In genomic region chr1:58454807-58455206, GRCh38 we compare ENCODE assay signal across 23 cellular contexts.
DNase-seq lines count a peak whose midpoint lies in the region; ATAC-seq, FAIRE-seq and TF ChIP-seq lines count a peak whose summit lies in the region.
"Had no signal": no experiment of that assay in that cellular context is flagged by ENCODE, and none has a peak within 500 bp of the region (broad histone marks: within the 10 kb centered on the region; RNA-seq: fewer than 3 reads in every experiment).

No MANE protein-coding gene starts in this region.

- no peak for TF ChIP-seq POLR2A in H1 (IDR thresholded peaks at IDR 0.05; ENCODE audit: control extremely low read depth in 1 of 2, low read depth in 2 of 2, low read length in 2 of 2)
- no peak for TF ChIP-seq POLR2A in body of pancreas (IDR thresholded peaks at IDR 0.05)

- H3K9me2 ChIP-seq in GM23338 (ENCODE audit: insufficient read depth) = no peaks in the 10 kb centered on the region

- FAIRE-seq in H1 (lab: Jason Lieb, UNC) = no peak
- FAIRE-seq: A549, D721Med, G401.6, GM12891, GM19239 had no signal

- no peak overlapping the region for H4K5ac ChIP-seq in H1 (ENCODE audit: insufficient read length, low read depth, low read length)

- H4K8ac ChIP-seq in H1 (ENCODE audit: extremely low read depth, insufficient read depth, low read length) = no peak overlapping the region
- H4K8ac ChIP-seq in neuronal stem cell (ENCODE audit: low read depth, low read length) = no peak overlapping the region

- CTCF ChIA-PET in H1 (lab: Charles Lee; ENCODE audit: partially characterized antibody) = interaction anchor here (1.0 to 1.3 kb wide), 4 partner anchors 9 to 17 kb away, joined by 3 read pairs; no protein-coding TSS in a partner anchor

- H2AFZ ChIP-seq in GM23338 (peak overlapping the region; percentile 90), H1 (ENCODE audit: low read length) (no peak overlapping the region), neuronal stem cell (ENCODE audit: low read length) (no peak overlapping the region)

- H3K9me3 Mint-ChIP-seq in GM23338 (no peaks in the 10 kb centered on the region), neural crest cell (no peaks in the 10 kb centered on the region)
- H3K9me3 Mint-ChIP-seq in T-helper 2 cell treated with Interferon-gamma antibody and Interleukin-4, amounts not matched to agents 5 μg/mL and 100 μg/mL, for 36 hours = no peaks in the 10 kb centered on the region
- H3K9me3 Mint-ChIP-seq: CD4-positive, alpha-beta T cell had no signal

- H3K27me3 ChIP-seq in GM23338 (ENCODE audit: insufficient read depth) = no peaks in the 10 kb centered on the region
- H3K27me3 ChIP-seq in H1 (replicated peaks in 1 of 4; ENCODE audit: control insufficient read depth in 3 of 4, extremely low read depth in 1 of 4, insufficient read depth in 3 of 4, low read length in 3 of 4) = no peaks in the 10 kb centered on the region
- peaks cover 0 to 11% (median 0%) of the 10 kb centered on the region in 3 experiments for H3K27me3 ChIP-seq in neuronal stem cell (ENCODE audit: control insufficient read depth in 3 of 3, insufficient read depth in 3 of 3, low read depth in 1 of 3, low read length in 3 of 3)
- H3K27me3 ChIP-seq in body of pancreas = no peaks in the 10 kb centered on the region
- H3K27me3 ChIP-seq: BLaER1 treated with 17β-estradiol and CSF1 and Interleukin-3, amounts not matched to agents 10 nM and 100 nM had no signal

- H2AK5ac ChIP-seq in H1 (ENCODE audit: low read depth, low read length) = no peak overlapping the region
- H2AK5ac ChIP-seq in neuronal stem cell (ENCODE audit: low read depth, low read length) = no peak overlapping the region

- H3K79me2 ChIP-seq in GM23338 (replicated peaks; ENCODE audit: insufficient read depth) (no peaks in the 10 kb centered on the region), H1 (ENCODE audit: control insufficient read depth in 1 of 2, insufficient read depth in 2 of 2, low read length in 2 of 2) (no peaks in the 10 kb centered on the region)

- H3K4ac ChIP-seq in H1 (replicated peaks; ENCODE audit: insufficient read length, low read depth, low read length) (no peak overlapping the region), neuronal stem cell (ENCODE audit: low read length) (no peak overlapping the region)

- no peak overlapping the region for H3K14ac ChIP-seq in H1 (ENCODE audit: insufficient read length)
- no peak overlapping the region for H3K14ac ChIP-seq in neuronal stem cell (ENCODE audit: low read length)

- 85% methylated on average over 6 of the region's 6 CpGs; no CpG with 5 or more reads in 1 of the 2 experiments for WGBS in H1 (ENCODE audit: extremely low coverage in 1 of 2, insufficient coverage in 1 of 2, insufficient read length in 1 of 2, insufficient replicate concordance in 2 of 2, low coverage in 1 of 2, low lambda C conversion rate in 2 of 2, missing lambda C conversion rate in 1 of 2), 2 experiments
- WGBS in neuronal stem cell (ENCODE audit: extremely low coverage in 2 of 2, insufficient read length in 2 of 2, insufficient replicate concordance in 1 of 2), 2 donors = no CpG with 5 or more reads among the region's 6 CpGs
- 85 to 88% methylated on average over 6 of the region's 6 CpGs for WGBS in body of pancreas, 2 donors

- intact Hi-C loops in body of pancreas (cut with DNase I) = no loop called here

- H4K20me1 ChIP-seq in GM23338 (replicated peaks; ENCODE audit: insufficient read depth) (no peaks in the 10 kb centered on the region), H1 (replicated peaks in 1 of 2; ENCODE audit: control insufficient read depth in 1 of 2, insufficient read depth in 2 of 2, low read length in 2 of 2) (no peaks in the 10 kb centered on the region)
- H4K20me1 ChIP-seq: BLaER1 treated with 17β-estradiol and CSF1 and Interleukin-3, amounts not matched to agents 10 nM and 100 nM had no signal

- no peak overlapping the region for H3K27ac Mint-ChIP-seq in GM23338
- peak overlapping the region; percentile 19 for H3K27ac Mint-ChIP-seq in neural crest cell (ENCODE audit: unreplicated experiment)
- no peak overlapping the region for H3K27ac Mint-ChIP-seq in T-helper 2 cell treated with Interferon-gamma antibody and Interleukin-4, amounts not matched to agents 5 μg/mL and 100 μg/mL, for 36 hours
- H3K27ac Mint-ChIP-seq: B cell; CD4-positive, alpha-beta T cell; CD8-positive, alpha-beta T cell had no signal

- no peaks in the 10 kb centered on the region for H3K36me3 ChIP-seq in GM23338 (ENCODE audit: insufficient read depth)
- no peaks in the 10 kb centered on the region for H3K36me3 ChIP-seq in H1 (ENCODE audit: control insufficient read depth in 2 of 4, insufficient read depth in 4 of 4, low read length in 3 of 4)
- H3K36me3 ChIP-seq in neuronal stem cell (replicated peaks in 1 of 2; ENCODE audit: control insufficient read depth in 2 of 2, insufficient read depth in 2 of 2, low read length in 2 of 2) = no peaks in the 10 kb centered on the region
- no peaks in the 10 kb centered on the region for H3K36me3 ChIP-seq in body of pancreas (replicated peaks in 1 of 2; ENCODE audit: insufficient read depth in 1 of 2, low read depth in 2 of 2)
- H3K36me3 ChIP-seq: BLaER1 treated with 17β-estradiol and CSF1 and Interleukin-3, amounts not matched to agents 10 nM and 100 nM had no signal

- ATAC-seq in GM23338 = no peak
- ATAC-seq in body of pancreas = no peak
- ATAC-seq: A549; CD8-positive, alpha-beta T cell had no signal

- no peaks in the 10 kb centered on the region for H3F3A ChIP-seq in GM23338 (replicated peaks; ENCODE audit: low read depth)

- H3K18ac ChIP-seq in H1 (ENCODE audit: extremely low read depth, low read length) = peak overlapping the region; percentile 19; the same call in 1 of the 2 replicates
- peak overlapping the region; percentile 61 for H3K18ac ChIP-seq in neuronal stem cell (ENCODE audit: low read length)

- no peak for TF ChIP-seq EP300 in H1 (IDR thresholded peaks at IDR 0.05; ENCODE audit: borderline replicate concordance in 1 of 2, low read depth in 2 of 2, low read length in 2 of 2)

- H3K27me3 Mint-ChIP-seq in GM23338 (ENCODE audit: insufficient read depth, low read depth, poor library complexity) = peaks cover 12% of the 10 kb centered on the region
- no peaks in the 10 kb centered on the region for H3K27me3 Mint-ChIP-seq in neural crest cell (ENCODE audit: low read depth)
- no peaks in the 10 kb centered on the region for H3K27me3 Mint-ChIP-seq in T-helper 2 cell treated with Interferon-gamma antibody and Interleukin-4, amounts not matched to agents 5 μg/mL and 100 μg/mL, for 36 hours (ENCODE audit: low read depth)
- H3K27me3 Mint-ChIP-seq: B cell; CD4-positive, alpha-beta T cell had no signal

- no peak for TF ChIP-seq RAD21 in H1 (IDR thresholded peaks at IDR 0.05 in 1 of 2, conservative IDR thresholded peaks at IDR 0.05 in 1 of 2; ENCODE audit: low read depth in 2 of 2, low read length in 2 of 2)

- no peak overlapping the region for H3K56ac ChIP-seq in H1 (replicated peaks; ENCODE audit: insufficient read length, low read depth, low read length)

- TF ChIP-seq CTCF in GM23338 (conservative IDR thresholded peaks at IDR 0.05; ENCODE audit: low read depth in 2 of 2) (no peak), H1 (IDR thresholded peaks at IDR 0.05; ENCODE audit: control extremely low read depth in 1 of 3, insufficient read depth in 1 of 3, low read depth in 1 of 3, low read length in 3 of 3) (no peak), neural crest cell (conservative IDR thresholded peaks at IDR 0.05) (no peak), body of pancreas (IDR thresholded peaks at IDR 0.05) (no peak)

- no peak overlapping the region for H2BK12ac ChIP-seq in H1 (ENCODE audit: low read depth, low read length)
- H2BK12ac ChIP-seq in neuronal stem cell (ENCODE audit: low read length) = no peak overlapping the region

- H2BK20ac ChIP-seq in H1 (ENCODE audit: low read length) = no peak overlapping the region

- no peak overlapping the region for H4K91ac ChIP-seq in H1 (replicated peaks; ENCODE audit: insufficient read length, low read length)
- no peak overlapping the region for H4K91ac ChIP-seq in neuronal stem cell (ENCODE audit: low read depth, low read length, poor library complexity)

- H3K9ac ChIP-seq in H1 (replicated peaks in 1 of 4; ENCODE audit: extremely low read depth in 1 of 4, low read depth in 3 of 4, low read length in 3 of 4) (no peak overlapping the region), neuronal stem cell (ENCODE audit: low read depth, low read length, poor library complexity) (no peak overlapping the region)
- H3K9ac ChIP-seq: BLaER1 treated with 17β-estradiol and CSF1 and Interleukin-3, amounts not matched to agents 10 nM and 100 nM had no signal

- H3K79me1 ChIP-seq in H1 (ENCODE audit: low read depth, low read length) (no peaks in the 10 kb centered on the region), neuronal stem cell (ENCODE audit: low read depth, low read length) (no peaks in the 10 kb centered on the region)

- DNase-seq in GM23338 (ENCODE audit: low spot score) = no peak
- no peak for DNase-seq in H1 (ENCODE audit: low read depth in 1 of 2, low spot score in 2 of 2)
- DNase-seq in neural crest cell (ENCODE audit: low read depth, low spot score) = no peak
- no peak for DNase-seq in neuronal stem cell (ENCODE audit: low spot score)
- no peak for DNase-seq in body of pancreas
- no peak for DNase-seq in T-helper 2 cell treated with Interferon-gamma antibody and Interleukin-4, amounts not matched to agents 5 μg/mL and 100 μg/mL, for 36 hours (ENCODE audit: low spot score)
- DNase-seq in NAMALWA (ENCODE audit: low spot score) = no peak
- DNase-seq: AML-193; Caco-2; Calu3; CD4-positive, alpha-beta T cell; CD8-positive, alpha-beta T cell; DMS79 treated with DMSO at 0.1 percent for 48 hours; GF-D8 had no signal

- no peak overlapping the region for H3K4me3 Mint-ChIP-seq in GM23338
- no peak overlapping the region for H3K4me3 Mint-ChIP-seq in neural crest cell
- H3K4me3 Mint-ChIP-seq in T-helper 2 cell treated with Interferon-gamma antibody and Interleukin-4, amounts not matched to agents 5 μg/mL and 100 μg/mL, for 36 hours = no peak overlapping the region
- H3K4me3 Mint-ChIP-seq: B cell; CD4-positive, alpha-beta T cell; CD8-positive, alpha-beta T cell had no signal

- H3K4me1 Mint-ChIP-seq in GM23338 = peaks cover 10% of the 10 kb centered on the region
- H3K4me1 Mint-ChIP-seq in neural crest cell = peaks cover 8% of the 10 kb centered on the region
- no peaks in the 10 kb centered on the region for H3K4me1 Mint-ChIP-seq in T-helper 2 cell treated with Interferon-gamma antibody and Interleukin-4, amounts not matched to agents 5 μg/mL and 100 μg/mL, for 36 hours (ENCODE audit: low read depth)
- H3K4me1 Mint-ChIP-seq: B cell had no signal

- peaks cover 7% of the 10 kb centered on the region; the same call in 1 of the 2 replicates for H3K4me1 ChIP-seq in GM23338 (ENCODE audit: insufficient read depth)
- H3K4me1 ChIP-seq in H1 (replicated peaks in 1 of 4; ENCODE audit: control insufficient read depth in 3 of 4, insufficient read depth in 4 of 4, low read length in 3 of 4) = peaks cover 0 to 4% (median 2%) of the 10 kb centered on the region in 4 experiments; a peak in 3 of 7 replicates
- H3K4me1 ChIP-seq in neuronal stem cell (ENCODE audit: control insufficient read depth in 2 of 2, insufficient read depth in 1 of 2, low read depth in 1 of 2, low read length in 2 of 2) = peaks cover 4 to 14% of the 10 kb centered on the region in 2 donors
- no peaks in the 10 kb centered on the region for H3K4me1 ChIP-seq in body of pancreas
- H3K4me1 ChIP-seq: A549, Caco-2 had no signal

- H3K23ac ChIP-seq in H1 (ENCODE audit: insufficient read length) (no peak overlapping the region), neuronal stem cell (ENCODE audit: low read depth, low read length, poor library complexity) (no peak overlapping the region)

- no peak overlapping the region; the same call in 1 of the 2 replicates for H3K4me2 ChIP-seq in GM23338
- no peak overlapping the region for H3K4me2 ChIP-seq in H1 (ENCODE audit: insufficient read depth in 1 of 2, low read depth in 2 of 2, low read length in 2 of 2)
- no peak overlapping the region for H3K4me2 ChIP-seq in neuronal stem cell (ENCODE audit: insufficient read depth, low read length, poor library complexity, severe bottlenecking)
- H3K4me2 ChIP-seq: A549; BLaER1 treated with 17β-estradiol and CSF1 and Interleukin-3, amounts not matched to agents 10 nM and 100 nM had no signal

- H2BK15ac ChIP-seq in H1 (ENCODE audit: low read length) (0 out of 2 replicates have a peak overlapping the region, but pooled peaks have one; percentile 29), neuronal stem cell (ENCODE audit: low read length) (no peak overlapping the region)

- H3K4me3 ChIP-seq in GM23338 (no peak overlapping the region), H1 (ENCODE audit: extremely low read depth in 1 of 4, insufficient read depth in 2 of 4, low read depth in 3 of 4, low read length in 4 of 4) (no peak overlapping the region), neuronal stem cell (ENCODE audit: low read length in 2 of 2) (no peak overlapping the region), body of pancreas (no peak overlapping the region)
- H3K4me3 ChIP-seq: A549; BLaER1 treated with 17β-estradiol and CSF1 and Interleukin-3, amounts not matched to agents 10 nM and 100 nM had no signal

- no peaks in the 10 kb centered on the region for H3K23me2 ChIP-seq in H1 (ENCODE audit: low read depth, low read length)

- H2BK5ac ChIP-seq in H1 (ENCODE audit: low read depth, low read length) = no peak overlapping the region
- no peak overlapping the region for H2BK5ac ChIP-seq in neuronal stem cell (ENCODE audit: low read length)

- H3K27ac ChIP-seq in GM23338 (ENCODE audit: low read depth) = no peak overlapping the region
- H3K27ac ChIP-seq in H1 (ENCODE audit: low read depth, low read length) = no peak overlapping the region
- H3K27ac ChIP-seq in neuronal stem cell (replicated peaks; ENCODE audit: low read length) = no peak overlapping the region
- no peak overlapping the region for H3K27ac ChIP-seq in body of pancreas
- H3K27ac ChIP-seq: 22Rv1; A549; BLaER1 treated with 17β-estradiol and CSF1 and Interleukin-3, amounts not matched to agents 10 nM and 100 nM; C4-2B had no signal

- H3K9me3 ChIP-seq in H1 (ENCODE audit: insufficient read depth in 2 of 2, low read depth in 1 of 2, low read length in 1 of 2) (no peaks in the 10 kb centered on the region), neuronal stem cell (replicated peaks in 1 of 2; ENCODE audit: control insufficient read depth in 2 of 2, insufficient read depth in 1 of 2, low read depth in 1 of 2, low read length in 2 of 2) (no peaks in the 10 kb centered on the region), body of pancreas (no peaks in the 10 kb centered on the region)
- H3K9me3 ChIP-seq: A549, Caco-2 had no signal

- H2BK120ac ChIP-seq in H1 (replicated peaks; ENCODE audit: low read depth, low read length) = no peak overlapping the region
- H2BK120ac ChIP-seq in neuronal stem cell (ENCODE audit: low read depth, low read length) = no peak overlapping the region

- H3K36me3 Mint-ChIP-seq in GM23338 (ENCODE audit: low read depth) = no peaks in the 10 kb centered on the region
- peaks cover 2% of the 10 kb centered on the region for H3K36me3 Mint-ChIP-seq in neural crest cell (ENCODE audit: low read depth)
- no peaks in the 10 kb centered on the region for H3K36me3 Mint-ChIP-seq in T-helper 2 cell treated with Interferon-gamma antibody and Interleukin-4, amounts not matched to agents 5 μg/mL and 100 μg/mL, for 36 hours (ENCODE audit: low read depth)
- H3K36me3 Mint-ChIP-seq: CD8-positive, alpha-beta T cell had no signal

- POLR2A ChIA-PET in H1 (lab: Charles Lee; ENCODE audit: partially characterized antibody) = no interaction called here
